In the genomic region with DNA sequence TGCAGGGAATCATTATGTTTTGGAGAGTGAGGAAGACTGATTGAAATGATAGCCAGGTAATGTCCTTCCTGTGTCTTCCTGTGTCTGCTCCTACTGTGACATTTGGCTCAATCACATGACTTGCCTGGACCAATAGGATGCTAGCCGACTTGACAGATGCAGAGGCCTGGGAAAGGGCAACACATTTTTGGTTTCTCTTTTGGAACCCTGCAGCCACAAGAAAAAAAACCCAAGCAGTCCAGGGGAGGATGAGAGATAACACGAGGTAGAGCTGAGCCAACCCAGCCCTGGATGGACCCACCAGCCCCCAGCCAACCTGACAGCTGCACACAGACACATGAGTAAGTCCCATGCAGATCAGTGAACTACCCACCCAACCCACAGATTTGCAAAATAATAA, we compare ENCODE assay signal across 14 cellular contexts.
A peak's percentile ranks its signal among the peaks of the same experiment; 100 is the strongest.
DNase-seq lines count a peak whose midpoint lies in the region; ATAC-seq and TF ChIP-seq lines count a peak whose summit lies in the region.
"Had no signal": no experiment of that assay in that cellular context is flagged by ENCODE, and none has a peak within 500 bp of the region (broad histone marks: within the 10 kb centered on the region; RNA-seq: fewer than 3 reads in every experiment).

No MANE protein-coding gene starts in this region.

- H3K27ac ChIP-seq in psoas muscle = no peak overlapping the region
- H3K27ac ChIP-seq: vagina had no signal

- in situ Hi-C loops in GM13977 (cut with MboI; ENCODE audit: low pct_unique_long_range_greater_than_20kb, low sequenced_read_pairs, unreplicated experiment) (no loop called here), SK-MEL-5 (cut with HindIII; ENCODE audit: low pct_unique_long_range_greater_than_20kb, low sequenced_read_pairs) (no loop called here)

- no peak overlapping the region for H3K4me3 ChIP-seq in psoas muscle
- H3K4me3 ChIP-seq: vagina had no signal

- intact Hi-C loops in psoas muscle (cut with DNase I) = no loop called here

- H3K27me3 ChIP-seq in psoas muscle (ENCODE audit: insufficient read depth in 3 of 3, low read length in 2 of 3) = peaks cover 0 to 4% (median 0%) of the 10 kb centered on the region in 3 donors
- H3K27me3 ChIP-seq: vagina had no signal

- DNase-seq in GM13977 (ENCODE audit: low spot score) = peak; percentile 37
- DNase-seq in SK-MEL-5 (ENCODE audit: low read depth, low spot score) = peak; percentile 9
- DNase-seq in KG1 (lab: John Stamatoyannopoulos, UW) = no peak
- DNase-seq in stimulated activated CD4-positive, alpha-beta T cell treated with anti-CD3 and anti-CD28 coated beads, Interleukin-15, amount 100 ng/mL, for 24 hours = no peak
- no peak for DNase-seq in D341Med (ENCODE audit: low spot score)
- no peak for DNase-seq in psoas muscle
- DNase-seq: aorta, C1 segment of cervical spinal cord, hypothalamus, NCI-H82, T-cell had no signal

- ATAC-seq in GM19467 (IDR thresholded peaks at IDR 0.05; ENCODE audit: unreplicated experiment) = peak; percentile 93
- ATAC-seq in HG03045 (IDR thresholded peaks at IDR 0.05; ENCODE audit: unreplicated experiment) = peak; percentile 90
- ATAC-seq in psoas muscle = no peak
- ATAC-seq: T-cell had no signal

- no peaks in the 10 kb centered on the region for H3K36me3 ChIP-seq in psoas muscle (ENCODE audit: insufficient read depth in 1 of 2, low read depth in 1 of 2)
- H3K36me3 ChIP-seq: vagina had no signal

- no peaks in the 10 kb centered on the region for H3K4me1 ChIP-seq in psoas muscle
- H3K4me1 ChIP-seq: vagina had no signal

- TF ChIP-seq CTCF in GM13977 (IDR thresholded peaks at IDR 0.05; ENCODE audit: extremely low read depth, insufficient read depth, missing control alignments) (no peak), psoas muscle (IDR thresholded peaks at IDR 0.05) (no peak)

- H3K9me3 ChIP-seq in psoas muscle = no peaks in the 10 kb centered on the region
- H3K9me3 ChIP-seq: vagina had no signal

- 29 to 48% (median 35%) methylated on average over 2 of the region's 2 CpGs for WGBS in psoas muscle, 3 donors

Comparison
In these comparisons a context has a peak if more than half of its experiments do, and no peak if none do; other contexts are left out.
1. DNase-seq: peak in GM13977 (single experiment) and SK-MEL-5 (single experiment); none in KG1 (single experiment), stimulated activated CD4-positive, alpha-beta T cell treated with anti-CD3 and anti-CD28 coated beads, Interleukin-15, amount 100 ng/mL, for 24 hours (single experiment), D341Med (single experiment) and psoas muscle (0 of 2).
2. ATAC-seq: peak in GM19467 (single experiment) and HG03045 (single experiment); none in psoas muscle (0 of 4).